ENCODE assay signal across 31 cellular contexts in genomic region chr4:55458611-55459010, GRCh38.
DNase-seq lines count a peak whose midpoint lies in the region; ATAC-seq and TF ChIP-seq lines count a peak whose summit lies in the region.
"Had no signal": no experiment of that assay in that cellular context is flagged by ENCODE, and none has a peak within 500 bp of the region (broad histone marks: within the 10 kb centered on the region; RNA-seq: fewer than 3 reads in every experiment).

No MANE protein-coding gene starts in this region.

- intact Hi-C loops in MCF 10A (cut with micrococcal nuclease) (no loop called here), breast epithelium (cut with DNase I; ENCODE audit: low total_unique reads) (no loop called here), upper lobe of right lung (cut with DNase I) (no loop called here)
- intact Hi-C loops in CD4-positive, alpha-beta T cell (cut with DNase I, micrococcal nuclease): loop anchor here in 1 of 2 experiments (10.0 kb wide), 1 partner anchor 276 kb away; no protein-coding TSS in a partner anchor

- no peaks in the 10 kb centered on the region for H3K27me3 Mint-ChIP-seq in MCF 10A (ENCODE audit: insufficient read depth, unreplicated experiment)
- no peaks in the 10 kb centered on the region for H3K27me3 Mint-ChIP-seq in CD4-positive, alpha-beta T cell
- H3K27me3 Mint-ChIP-seq: stimulated activated memory B cell treated with anti-CD40 and anti-IgM and Interleukin-4, amounts not matched to agents 10 μg/mL and 1 μg/mL and 100 μg/mL, for 72 hours; type B pancreatic cell had no signal

- no peak overlapping the region for H3K27ac Mint-ChIP-seq in MCF 10A (ENCODE audit: low read depth, unreplicated experiment)
- no peak overlapping the region for H3K27ac Mint-ChIP-seq in CD4-positive, alpha-beta T cell
- H3K27ac Mint-ChIP-seq: activated T-cell treated with anti-CD3 and anti-CD28 coated beads, Interleukin-2, amount 50 U/mL, for 72 hours; CD8-positive, alpha-beta T cell; neural progenitor cell; stimulated activated memory B cell treated with anti-CD40 and anti-IgM and Interleukin-4, amounts not matched to agents 10 μg/mL and 1 μg/mL and 100 μg/mL, for 72 hours; type B pancreatic cell had no signal

- no peak overlapping the region for H3K9ac ChIP-seq in fibroblast of lung (ENCODE audit: insufficient read depth, low read length)
- H3K9ac ChIP-seq: neural progenitor cell had no signal

- POLR2A ChIA-PET in MCF 10A (lab: Yijun Ruan, JAX): interaction anchor here (0.8 to 1.4 kb wide), 3 partner anchors 10 to 275 kb away, joined by 3 to 5 read pairs (median 3); no protein-coding TSS in a partner anchor
- POLR2A ChIA-PET in CD4-positive, alpha-beta T cell (lab: Charles Lee): no interaction called here

- H3K79me2 ChIP-seq in fibroblast of lung (ENCODE audit: control insufficient read depth, insufficient read depth, low read length): no peaks in the 10 kb centered on the region

- no peak overlapping the region for H3K4me3 Mint-ChIP-seq in MCF 10A (ENCODE audit: unreplicated experiment)
- H3K4me3 Mint-ChIP-seq in CD4-positive, alpha-beta T cell: no peak overlapping the region
- H3K4me3 Mint-ChIP-seq: activated T-cell treated with anti-CD3 and anti-CD28 coated beads, Interleukin-2, amount 50 U/mL, for 72 hours; CD8-positive, alpha-beta T cell; neural progenitor cell; stimulated activated memory B cell treated with anti-CD40 and anti-IgM and Interleukin-4, amounts not matched to agents 10 μg/mL and 1 μg/mL and 100 μg/mL, for 72 hours; type B pancreatic cell had no signal

- in situ Hi-C loops in G401 (cut with HindIII; ENCODE audit: low sequenced_read_pairs): loop anchor here (5.0 kb wide), 1 partner anchor 89 kb away; the partner anchor contains the start of gene CLOCK

- H2AFZ ChIP-seq in fibroblast of lung (ENCODE audit: low read length): no peak overlapping the region
- H2AFZ ChIP-seq: neural progenitor cell had no signal

- DNase-seq in MCF 10A (ENCODE audit: unreplicated experiment) (peak; percentile 12), breast epithelium (ENCODE audit: low spot score in 2 of 2) (no peak), amniotic epithelial cell (ENCODE audit: low read depth) (peak; percentile 32), fibroblast of lung (ENCODE audit: low read depth in 2 of 2) (peak in 1 of 2 donors; percentile 42), G401 (ENCODE audit: low spot score) (no peak), upper lobe of right lung (no peak)
- DNase-seq in CD4-positive, alpha-beta T cell: no peak
- DNase-seq: activated CD4-positive, alpha-beta T cell treated with anti-CD3 and anti-CD28 coated beads for 48 hours; activated naive CD4-positive, alpha-beta T cell; activated T-cell treated with anti-CD3 and anti-CD28 coated beads, Interleukin-2, amount 50 U/mL, for 72 hours; CD8-positive, alpha-beta T cell; colonic mucosa; effector memory CD4-positive, alpha-beta T cell; hippocampal formation; left colon; NCI-H2171; NCI-H510A; posterior cingulate gyrus; right lobe of liver; stimulated activated CD4-positive, alpha-beta T cell treated with anti-CD3 and anti-CD28 coated beads, Interleukin-4, amount 100 ng/mL, for 4 hours; substantia nigra; T1000; WERI-Rb-1 had no signal

- ATAC-seq in GM21717 (IDR thresholded peaks at IDR 0.05; ENCODE audit: unreplicated experiment): no peak
- no peak for ATAC-seq in CD4-positive, alpha-beta T cell (ENCODE audit: poor library complexity)
- ATAC-seq in upper lobe of right lung: no peak
- ATAC-seq: activated T-cell treated with anti-CD3 and anti-CD28 coated beads, Interleukin-2, amount 50 U/mL, for 72 hours; CD8-positive, alpha-beta T cell; left colon; right lobe of liver; Right ventricle myocardium inferior; stimulated activated memory B cell treated with anti-CD40 and anti-IgM and Interleukin-4, amounts not matched to agents 10 μg/mL and 1 μg/mL and 100 μg/mL, for 72 hours had no signal

- H3K9me3 Mint-ChIP-seq in MCF 10A (ENCODE audit: unreplicated experiment): no peaks in the 10 kb centered on the region
- no peaks in the 10 kb centered on the region for H3K9me3 Mint-ChIP-seq in CD4-positive, alpha-beta T cell
- H3K9me3 Mint-ChIP-seq: activated T-cell treated with anti-CD3 and anti-CD28 coated beads, Interleukin-2, amount 50 U/mL, for 72 hours; CD8-positive, alpha-beta T cell; neural progenitor cell; stimulated activated memory B cell treated with anti-CD40 and anti-IgM and Interleukin-4, amounts not matched to agents 10 μg/mL and 1 μg/mL and 100 μg/mL, for 72 hours; type B pancreatic cell had no signal

- no TSS peak for BruUV-seq in MCF 10A (replicated peaks; lab: Mats Ljungman, UMichigan)

- H3K27ac ChIP-seq in breast epithelium (no peak overlapping the region), fibroblast of lung (ENCODE audit: insufficient read depth, low read length) (no peak overlapping the region), upper lobe of right lung (no peak overlapping the region)
- no peak overlapping the region for H3K27ac ChIP-seq in CD4-positive, alpha-beta T cell (ENCODE audit: low read depth, low read length)
- H3K27ac ChIP-seq: 22Rv1, adrenal gland, colonic mucosa, esophagus muscularis mucosa, neural progenitor cell, right lobe of liver, WERI-Rb-1 had no signal

- H3K4me1 ChIP-seq in breast epithelium (no peaks in the 10 kb centered on the region), fibroblast of lung (ENCODE audit: control insufficient read depth, extremely low read depth, insufficient read depth, low read length) (peaks cover 6% of the 10 kb centered on the region), upper lobe of right lung (no peaks in the 10 kb centered on the region)
- H3K4me1 ChIP-seq: colonic mucosa, esophagus muscularis mucosa, neural progenitor cell, right lobe of liver had no signal

- H3K4me3 ChIP-seq in breast epithelium (no peak overlapping the region), fibroblast of lung (replicated peaks in 1 of 4; ENCODE audit: control extremely low read depth in 1 of 4, insufficient read depth in 1 of 4, low read depth in 3 of 4, low read length in 4 of 4) (peak overlapping the region in 1 of 4 experiments; percentile 10), upper lobe of right lung (no peak overlapping the region)
- H3K4me3 ChIP-seq: adrenal gland, colonic mucosa, esophagus muscularis mucosa, neural progenitor cell, right lobe of liver had no signal

- H3K4me2 ChIP-seq in fibroblast of lung (ENCODE audit: extremely low read depth, insufficient read depth, low read length): peak overlapping the region; percentile 44
- H3K4me2 ChIP-seq: neural progenitor cell had no signal

- H3K36me3 ChIP-seq in breast epithelium (no peaks in the 10 kb centered on the region), fibroblast of lung (ENCODE audit: control insufficient read depth, insufficient read depth, low read length) (no peaks in the 10 kb centered on the region), upper lobe of right lung (peaks cover 13% of the 10 kb centered on the region)
- H3K36me3 ChIP-seq: adrenal gland, colonic mucosa had no signal

- no peak for TF ChIP-seq CTCF in MCF 10A (IDR thresholded peaks at IDR 0.05; ENCODE audit: unreplicated experiment)
- no peak for TF ChIP-seq CTCF in breast epithelium (IDR thresholded peaks at IDR 0.05)
- no peak for TF ChIP-seq CTCF in fibroblast of lung (conservative IDR thresholded peaks at IDR 0.05 in 1 of 2, IDR thresholded peaks at IDR 0.05 in 1 of 2; ENCODE audit: low read depth in 1 of 2, low read length in 2 of 2)
- no peak for TF ChIP-seq CTCF in CD4-positive, alpha-beta T cell (IDR thresholded peaks at IDR 0.05)
- no peak for TF ChIP-seq CTCF in upper lobe of right lung (IDR thresholded peaks at IDR 0.05)

- H3K27me3 ChIP-seq in breast epithelium (no peaks in the 10 kb centered on the region), fibroblast of lung (ENCODE audit: control insufficient read depth, insufficient read depth, low read length) (no peaks in the 10 kb centered on the region), upper lobe of right lung (no peaks in the 10 kb centered on the region)
- no peaks in the 10 kb centered on the region for H3K27me3 ChIP-seq in CD4-positive, alpha-beta T cell (ENCODE audit: control insufficient read depth, insufficient read depth, low read length)
- H3K27me3 ChIP-seq: adrenal gland, colonic mucosa, esophagus muscularis mucosa, neural progenitor cell, right lobe of liver had no signal

- no peak for TF ChIP-seq POLR2A in breast epithelium (IDR thresholded peaks at IDR 0.05)

- H3K36me3 Mint-ChIP-seq in MCF 10A (ENCODE audit: insufficient read depth, unreplicated experiment): peaks cover 33% of the 10 kb centered on the region
- H3K36me3 Mint-ChIP-seq in CD4-positive, alpha-beta T cell (ENCODE audit: low read depth): peaks cover 26% of the 10 kb centered on the region

- H3K9me3 ChIP-seq in breast epithelium (no peaks in the 10 kb centered on the region), fibroblast of lung (ENCODE audit: control insufficient read depth, insufficient read depth, low read depth, low read length) (no peaks in the 10 kb centered on the region), upper lobe of right lung (no peaks in the 10 kb centered on the region)
- no peaks in the 10 kb centered on the region for H3K9me3 ChIP-seq in CD4-positive, alpha-beta T cell (ENCODE audit: control insufficient read depth, low read length)
- H3K9me3 ChIP-seq: adrenal gland, colonic mucosa, esophagus muscularis mucosa, right lobe of liver had no signal

- no peaks in the 10 kb centered on the region for H4K20me1 ChIP-seq in fibroblast of lung (ENCODE audit: control insufficient read depth, extremely low read depth, insufficient read depth, low read length)

- CTCF ChIA-PET in MCF 10A (lab: Yijun Ruan, JAX): interaction anchor here (0.9 kb wide), 1 partner anchor 9 kb away, joined by 4 read pairs; no protein-coding TSS in a partner anchor
- CTCF ChIA-PET in CD4-positive, alpha-beta T cell (lab: Charles Lee): no interaction called here

- H3K4me1 Mint-ChIP-seq in MCF 10A (ENCODE audit: insufficient read depth, unreplicated experiment): peaks cover 16% of the 10 kb centered on the region
- H3K4me1 Mint-ChIP-seq in CD4-positive, alpha-beta T cell (ENCODE audit: low read depth): no peaks in the 10 kb centered on the region
- H3K4me1 Mint-ChIP-seq: neural progenitor cell; stimulated activated memory B cell treated with anti-CD40 and anti-IgM and Interleukin-4, amounts not matched to agents 10 μg/mL and 1 μg/mL and 100 μg/mL, for 72 hours had no signal

Comparison
In these comparisons a context has a peak if more than half of its experiments do, and no peak if none do; other contexts are left out.
1. DNase-seq: peak in MCF 10A (single experiment) and amniotic epithelial cell (single experiment); none in breast epithelium (0 of 2), G401 (single experiment), CD4-positive, alpha-beta T cell (0 of 10) and upper lobe of right lung (single experiment).